ENCODE assay signal across 9 cellular contexts in genomic region chr1:101769520-101769919, GRCh38.
DNase-seq lines count a peak whose midpoint lies in the region; ATAC-seq and TF ChIP-seq lines count a peak whose summit lies in the region.
"Had no signal": no experiment of that assay in that cellular context is flagged by ENCODE, and none has a peak within 500 bp of the region (broad histone marks: within the 10 kb centered on the region; RNA-seq: fewer than 3 reads in every experiment).

No MANE protein-coding gene starts in this region.

- no peak overlapping the region for H3K27ac Mint-ChIP-seq in T-helper 17 cell
- H3K27ac Mint-ChIP-seq: activated naive CD4-positive, alpha-beta T cell treated with anti-CD3 and anti-CD28 coated beads, Interleukin-2, amount 50 U/mL, for 72 hours had no signal

- intact Hi-C loops in right cardiac atrium (cut with DNase I) = no loop called here

- 55% methylated on average over 3 of the region's 3 CpGs for WGBS in right cardiac atrium

- H3K36me3 ChIP-seq in cardiac muscle cell (no peaks in the 10 kb centered on the region), WERI-Rb-1 (no peaks in the 10 kb centered on the region)

- no peaks in the 10 kb centered on the region for H3K4me1 Mint-ChIP-seq in T-helper 17 cell

- H3K27me3 ChIP-seq in cardiac muscle cell (no peaks in the 10 kb centered on the region), right cardiac atrium (ENCODE audit: control insufficient read depth, insufficient read depth) (no peaks in the 10 kb centered on the region), WERI-Rb-1 (ENCODE audit: insufficient read depth, low read depth, severe bottlenecking) (peaks cover 15% of the 10 kb centered on the region)

- no peak overlapping the region for H3K4me3 Mint-ChIP-seq in T-helper 17 cell

- no peaks in the 10 kb centered on the region for H3K4me1 ChIP-seq in cardiac muscle cell (ENCODE audit: low read depth)
- no peaks in the 10 kb centered on the region for H3K4me1 ChIP-seq in right cardiac atrium (ENCODE audit: control insufficient read depth, insufficient read depth, low read length)

- peaks cover 6% of the 10 kb centered on the region for H3K27me3 Mint-ChIP-seq in T-helper 17 cell

- H3K9me3 ChIP-seq in cardiac muscle cell (ENCODE audit: low read depth) (no peaks in the 10 kb centered on the region), right cardiac atrium (ENCODE audit: control insufficient read depth, low read length) (no peaks in the 10 kb centered on the region), WERI-Rb-1 (ENCODE audit: severe bottlenecking) (no peaks in the 10 kb centered on the region), T-helper 17 cell (ENCODE audit: control insufficient read depth, low read length, poor library complexity, severe bottlenecking) (no peaks in the 10 kb centered on the region)

- H3K27ac ChIP-seq in cardiac muscle cell (no peak overlapping the region), right cardiac atrium (ENCODE audit: low read length) (no peak overlapping the region), WERI-Rb-1 (no peak overlapping the region)

- H3K4me3 ChIP-seq in cardiac muscle cell (no peak overlapping the region), right cardiac atrium (ENCODE audit: low read length) (no peak overlapping the region), WERI-Rb-1 (ENCODE audit: low read depth, low read length) (no peak overlapping the region), retinal pigment epithelial cell (ENCODE audit: low read length) (no peak overlapping the region)

- ATAC-seq in right cardiac atrium = no peak
- peak; percentile 89 for ATAC-seq in HG03457 (IDR thresholded peaks at IDR 0.05; ENCODE audit: unreplicated experiment)
- ATAC-seq in T-helper 17 cell = no peak

- peak; percentile 33 for TF ChIP-seq CTCF in cardiac muscle cell (IDR thresholded peaks at IDR 0.05; ENCODE audit: low read depth, low read length)
- peak; percentile 32 for TF ChIP-seq CTCF in WERI-Rb-1 (IDR thresholded peaks at IDR 0.05; ENCODE audit: low read depth, low read length)
- peak; percentile 59 for TF ChIP-seq CTCF in retinal pigment epithelial cell (conservative IDR thresholded peaks at IDR 0.05; ENCODE audit: low read depth, low read length)

- DNase-seq in cardiac muscle cell (ENCODE audit: low read depth in 1 of 2, low spot score in 1 of 2) (peak; percentile 12 to 13), right cardiac atrium (no peak), WERI-Rb-1 (no peak), retinal pigment epithelial cell (ENCODE audit: low read depth) (no peak), activated gamma-delta T cell (lab: John Stamatoyannopoulos, UW) (no peak), T-helper 17 cell (no peak)
- no peak for DNase-seq in activated CD8-positive, alpha-beta memory T cell treated with anti-CD3 and anti-CD28 coated beads, Interleukin-2, amount 50 U/mL, for 4 hours

- H3K36me3 Mint-ChIP-seq in T-helper 17 cell (ENCODE audit: low read depth) = no peaks in the 10 kb centered on the region
- H3K36me3 Mint-ChIP-seq: activated naive CD4-positive, alpha-beta T cell treated with anti-CD3 and anti-CD28 coated beads, Interleukin-2, amount 50 U/mL, for 72 hours had no signal

Comparison
In these comparisons a context has a peak if more than half of its experiments do, and no peak if none do; other contexts are left out.
1. DNase-seq: peak in cardiac muscle cell (2 of 2); none in right cardiac atrium (0 of 3), WERI-Rb-1 (single experiment), retinal pigment epithelial cell (single experiment), activated CD8-positive, alpha-beta memory T cell treated with anti-CD3 and anti-CD28 coated beads, Interleukin-2, amount 50 U/mL, for 4 hours (single experiment), activated gamma-delta T cell (single experiment) and T-helper 17 cell (0 of 3).
2. Peak in every context shown above with its lines, with median percentiles within 50 percentile points of each other: CTCF ChIP-seq.